Comparison of ENCODE assay signal across 8 cellular contexts in the genomic region with DNA sequence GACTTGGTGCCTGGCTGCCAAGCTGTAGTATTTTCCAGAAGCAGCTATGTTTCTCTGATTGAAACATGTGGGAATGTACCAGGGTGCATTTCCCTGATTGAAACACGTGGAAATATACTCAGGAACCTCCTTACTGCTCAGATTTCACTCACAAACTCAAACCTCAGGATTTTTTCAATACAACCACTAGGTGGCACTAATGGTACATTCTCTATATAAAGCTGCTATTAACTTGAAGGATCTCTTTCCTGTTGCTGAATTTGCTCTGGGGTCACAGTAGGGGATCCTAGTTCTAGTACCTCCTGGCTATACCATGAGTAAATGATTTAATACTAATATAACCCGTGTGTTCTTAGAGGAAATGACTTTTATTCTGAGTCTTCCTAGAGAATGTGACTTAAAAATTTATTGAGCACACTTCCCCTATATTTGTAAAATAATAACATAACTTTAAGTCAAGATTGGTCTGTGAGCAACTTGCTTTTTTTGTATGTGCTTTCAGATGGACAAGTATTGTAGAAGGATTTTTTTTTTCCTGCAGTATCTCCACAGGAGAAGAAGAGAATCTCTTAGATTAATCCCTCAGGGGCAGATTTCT.
DNase-seq lines count a peak whose midpoint lies in the region; ATAC-seq and TF ChIP-seq lines count a peak whose summit lies in the region.

No MANE protein-coding gene starts in this region.

- ATAC-seq in GM23338: peak; percentile 93
- ATAC-seq in HG03025 (IDR thresholded peaks at IDR 0.05; ENCODE audit: low FRiP score, unreplicated experiment): no peak

- DNase-seq in DMS153 treated with DMSO at 0.1 percent for 48 hours (lab: John Stamatoyannopoulos, UW; ENCODE audit: unreplicated experiment): peak; percentile 52
- DNase-seq in GM23338 (ENCODE audit: low spot score): peak; percentile 93
- DNase-seq in NB4 (ENCODE audit: low read depth): peak; percentile 51
- DNase-seq in SJCRH30: peak; percentile 6 to 79
- DNase-seq in foreskin fibroblast: peak; percentile 5 to 53
- DNase-seq in retinal pigment epithelial cell (ENCODE audit: low read depth): peak; percentile 10
- DNase-seq in posterior cingulate gyrus: no peak

- H3K4me1 ChIP-seq in GM23338 (ENCODE audit: insufficient read depth) (peaks cover 10% of the 10 kb centered on the region), SJCRH30 (no peaks in the 10 kb centered on the region)

- H3K9me3 Mint-ChIP-seq in GM23338: peaks cover 9% of the 10 kb centered on the region; the same call in 2 of the 3 replicates

- H3K36me3 ChIP-seq in GM23338 (ENCODE audit: insufficient read depth) (no peaks in the 10 kb centered on the region), SJCRH30 (no peaks in the 10 kb centered on the region)

- intact Hi-C loops in posterior cingulate gyrus (cut with DNase I): loop anchor here (5.0 kb wide), 1 partner anchor 101 kb away; no protein-coding TSS in a partner anchor

- no peak overlapping the region for H2AFZ ChIP-seq in GM23338

- no peaks in the 10 kb centered on the region for H3F3A ChIP-seq in GM23338 (replicated peaks; ENCODE audit: low read depth)

- H3K4me3 ChIP-seq in GM23338 (no peak overlapping the region), NB4 (ENCODE audit: low read depth, low read length) (no peak overlapping the region), SJCRH30 (no peak overlapping the region), foreskin fibroblast (ENCODE audit: low read depth in 1 of 2, low read length in 2 of 2) (no peak overlapping the region), retinal pigment epithelial cell (ENCODE audit: low read length) (no peak overlapping the region)

- peak overlapping the region; percentile 19; the same call in 1 of the 2 replicates for H3K4me2 ChIP-seq in GM23338

- no peaks in the 10 kb centered on the region for H3K27me3 Mint-ChIP-seq in GM23338 (ENCODE audit: insufficient read depth, low read depth, poor library complexity)

- TF ChIP-seq CTCF in GM23338 (conservative IDR thresholded peaks at IDR 0.05; ENCODE audit: low read depth in 2 of 2) (peak; percentile 69 to 76), NB4 (IDR thresholded peaks at IDR 0.05; ENCODE audit: low read depth, low read length) (peak; percentile 40), foreskin fibroblast (IDR thresholded peaks at IDR 0.05; ENCODE audit: low read depth, low read length) (peak; percentile 58), retinal pigment epithelial cell (conservative IDR thresholded peaks at IDR 0.05; ENCODE audit: low read depth, low read length) (peak; percentile 58)

- no peaks in the 10 kb centered on the region for H4K20me1 ChIP-seq in GM23338 (replicated peaks; ENCODE audit: insufficient read depth)

- peaks cover 13% of the 10 kb centered on the region; the same call in 2 of the 3 replicates for H3K4me1 Mint-ChIP-seq in GM23338

- H3K27ac Mint-ChIP-seq in GM23338: no peak overlapping the region

- H3K9me2 ChIP-seq in GM23338 (ENCODE audit: insufficient read depth): no peaks in the 10 kb centered on the region

- no peaks in the 10 kb centered on the region for H3K36me3 Mint-ChIP-seq in GM23338 (ENCODE audit: low read depth)

- H3K79me2 ChIP-seq in GM23338 (replicated peaks; ENCODE audit: insufficient read depth): no peaks in the 10 kb centered on the region

- no peaks in the 10 kb centered on the region for H3K9me3 ChIP-seq in SJCRH30 (replicated peaks)

- H3K27me3 ChIP-seq in GM23338 (ENCODE audit: insufficient read depth): no peaks in the 10 kb centered on the region
- H3K27me3 ChIP-seq in SJCRH30: no peaks in the 10 kb centered on the region

- H3K27ac ChIP-seq in GM23338 (ENCODE audit: low read depth) (no peak overlapping the region), SJCRH30 (no peak overlapping the region)

- TF ChIP-seq POLR2A in NB4 (IDR thresholded peaks at IDR 0.05; ENCODE audit: extremely low read depth, insufficient read length): no peak

- H3K4me3 Mint-ChIP-seq in GM23338: no peak overlapping the region

TF ChIP-seq in GM23338, 12 proteins besides CTCF, POLR2A, EP300 and RAD21 (continues in another document):
- no peak for TF ChIP-seq EZH2phosphoT487 (IDR thresholded peaks at IDR 0.05; ENCODE audit: unreplicated experiment)
- TF ChIP-seq, protein P1, sequence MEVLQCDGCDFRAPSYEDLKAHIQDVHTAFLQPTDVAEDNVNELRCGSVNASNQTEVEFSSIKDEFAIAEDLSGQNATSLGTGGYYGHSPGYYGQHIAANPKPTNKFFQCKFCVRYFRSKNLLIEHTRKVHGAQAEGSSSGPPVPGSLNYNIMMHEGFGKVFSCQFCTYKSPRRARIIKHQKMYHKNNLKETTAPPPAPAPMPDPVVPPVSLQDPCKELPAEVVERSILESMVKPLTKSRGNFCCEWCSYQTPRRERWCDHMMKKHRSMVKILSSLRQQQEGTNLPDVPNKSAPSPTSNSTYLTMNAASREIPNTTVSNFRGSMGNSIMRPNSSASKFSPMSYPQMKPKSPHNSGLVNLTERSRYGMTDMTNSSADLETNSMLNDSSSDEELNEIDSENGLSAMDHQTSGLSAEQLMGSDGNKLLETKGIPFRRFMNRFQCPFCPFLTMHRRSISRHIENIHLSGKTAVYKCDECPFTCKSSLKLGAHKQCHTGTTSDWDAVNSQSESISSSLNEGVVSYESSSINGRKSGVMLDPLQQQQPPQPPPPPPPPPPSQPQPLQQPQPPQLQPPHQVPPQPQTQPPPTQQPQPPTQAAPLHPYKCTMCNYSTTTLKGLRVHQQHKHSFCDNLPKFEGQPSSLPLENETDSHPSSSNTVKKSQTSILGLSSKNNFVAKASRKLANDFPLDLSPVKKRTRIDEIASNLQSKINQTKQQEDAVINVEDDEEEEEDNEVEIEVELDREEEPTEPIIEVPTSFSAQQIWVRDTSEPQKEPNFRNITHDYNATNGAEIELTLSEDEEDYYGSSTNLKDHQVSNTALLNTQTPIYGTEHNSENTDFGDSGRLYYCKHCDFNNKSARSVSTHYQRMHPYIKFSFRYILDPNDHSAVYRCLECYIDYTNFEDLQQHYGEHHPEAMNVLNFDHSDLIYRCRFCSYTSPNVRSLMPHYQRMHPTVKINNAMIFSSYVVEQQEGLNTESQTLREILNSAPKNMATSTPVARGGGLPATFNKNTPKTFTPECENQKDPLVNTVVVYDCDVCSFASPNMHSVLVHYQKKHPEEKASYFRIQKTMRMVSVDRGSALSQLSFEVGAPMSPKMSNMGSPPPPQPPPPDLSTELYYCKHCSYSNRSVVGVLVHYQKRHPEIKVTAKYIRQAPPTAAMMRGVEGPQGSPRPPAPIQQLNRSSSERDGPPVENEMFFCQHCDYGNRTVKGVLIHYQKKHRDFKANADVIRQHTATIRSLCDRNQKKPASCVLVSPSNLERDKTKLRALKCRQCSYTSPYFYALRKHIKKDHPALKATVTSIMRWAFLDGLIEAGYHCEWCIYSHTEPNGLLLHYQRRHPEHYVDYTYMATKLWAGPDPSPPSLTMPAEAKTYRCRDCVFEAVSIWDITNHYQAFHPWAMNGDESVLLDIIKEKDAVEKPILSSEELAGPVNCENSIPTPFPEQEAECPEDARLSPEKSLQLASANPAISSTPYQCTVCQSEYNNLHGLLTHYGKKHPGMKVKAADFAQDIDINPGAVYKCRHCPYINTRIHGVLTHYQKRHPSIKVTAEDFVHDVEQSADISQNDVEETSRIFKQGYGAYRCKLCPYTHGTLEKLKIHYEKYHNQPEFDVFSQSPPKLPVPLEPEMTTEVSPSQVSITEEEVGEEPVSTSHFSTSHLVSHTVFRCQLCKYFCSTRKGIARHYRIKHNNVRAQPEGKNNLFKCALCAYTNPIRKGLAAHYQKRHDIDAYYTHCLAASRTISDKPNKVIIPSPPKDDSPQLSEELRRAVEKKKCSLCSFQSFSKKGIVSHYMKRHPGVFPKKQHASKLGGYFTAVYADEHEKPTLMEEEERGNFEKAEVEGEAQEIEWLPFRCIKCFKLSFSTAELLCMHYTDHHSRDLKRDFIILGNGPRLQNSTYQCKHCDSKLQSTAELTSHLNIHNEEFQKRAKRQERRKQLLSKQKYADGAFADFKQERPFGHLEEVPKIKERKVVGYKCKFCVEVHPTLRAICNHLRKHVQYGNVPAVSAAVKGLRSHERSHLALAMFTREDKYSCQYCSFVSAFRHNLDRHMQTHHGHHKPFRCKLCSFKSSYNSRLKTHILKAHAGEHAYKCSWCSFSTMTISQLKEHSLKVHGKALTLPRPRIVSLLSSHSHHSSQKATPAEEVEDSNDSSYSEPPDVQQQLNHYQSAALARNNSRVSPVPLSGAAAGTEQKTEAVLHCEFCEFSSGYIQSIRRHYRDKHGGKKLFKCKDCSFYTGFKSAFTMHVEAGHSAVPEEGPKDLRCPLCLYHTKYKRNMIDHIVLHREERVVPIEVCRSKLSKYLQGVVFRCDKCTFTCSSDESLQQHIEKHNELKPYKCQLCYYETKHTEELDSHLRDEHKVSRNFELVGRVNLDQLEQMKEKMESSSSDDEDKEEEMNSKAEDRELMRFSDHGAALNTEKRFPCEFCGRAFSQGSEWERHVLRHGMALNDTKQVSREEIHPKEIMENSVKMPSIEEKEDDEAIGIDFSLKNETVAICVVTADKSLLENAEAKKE (CRISPR knock-in tag; IDR thresholded peaks at IDR 0.05): no peak
- no peak for TF ChIP-seq EZH2 (IDR thresholded peaks at IDR 0.05; ENCODE audit: low read depth, unreplicated experiment)
- TF ChIP-seq, protein P2, sequence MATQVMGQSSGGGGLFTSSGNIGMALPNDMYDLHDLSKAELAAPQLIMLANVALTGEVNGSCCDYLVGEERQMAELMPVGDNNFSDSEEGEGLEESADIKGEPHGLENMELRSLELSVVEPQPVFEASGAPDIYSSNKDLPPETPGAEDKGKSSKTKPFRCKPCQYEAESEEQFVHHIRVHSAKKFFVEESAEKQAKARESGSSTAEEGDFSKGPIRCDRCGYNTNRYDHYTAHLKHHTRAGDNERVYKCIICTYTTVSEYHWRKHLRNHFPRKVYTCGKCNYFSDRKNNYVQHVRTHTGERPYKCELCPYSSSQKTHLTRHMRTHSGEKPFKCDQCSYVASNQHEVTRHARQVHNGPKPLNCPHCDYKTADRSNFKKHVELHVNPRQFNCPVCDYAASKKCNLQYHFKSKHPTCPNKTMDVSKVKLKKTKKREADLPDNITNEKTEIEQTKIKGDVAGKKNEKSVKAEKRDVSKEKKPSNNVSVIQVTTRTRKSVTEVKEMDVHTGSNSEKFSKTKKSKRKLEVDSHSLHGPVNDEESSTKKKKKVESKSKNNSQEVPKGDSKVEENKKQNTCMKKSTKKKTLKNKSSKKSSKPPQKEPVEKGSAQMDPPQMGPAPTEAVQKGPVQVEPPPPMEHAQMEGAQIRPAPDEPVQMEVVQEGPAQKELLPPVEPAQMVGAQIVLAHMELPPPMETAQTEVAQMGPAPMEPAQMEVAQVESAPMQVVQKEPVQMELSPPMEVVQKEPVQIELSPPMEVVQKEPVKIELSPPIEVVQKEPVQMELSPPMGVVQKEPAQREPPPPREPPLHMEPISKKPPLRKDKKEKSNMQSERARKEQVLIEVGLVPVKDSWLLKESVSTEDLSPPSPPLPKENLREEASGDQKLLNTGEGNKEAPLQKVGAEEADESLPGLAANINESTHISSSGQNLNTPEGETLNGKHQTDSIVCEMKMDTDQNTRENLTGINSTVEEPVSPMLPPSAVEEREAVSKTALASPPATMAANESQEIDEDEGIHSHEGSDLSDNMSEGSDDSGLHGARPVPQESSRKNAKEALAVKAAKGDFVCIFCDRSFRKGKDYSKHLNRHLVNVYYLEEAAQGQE (IDR thresholded peaks at IDR 0.05; ENCODE audit: unreplicated experiment): no peak
- no peak for TF ChIP-seq JUNB (IDR thresholded peaks at IDR 0.05; ENCODE audit: unreplicated experiment)

Comparison
In these comparisons a context has a peak if more than half of its experiments do, and no peak if none do; other contexts are left out.
1. DNase-seq: peak in DMS153 treated with DMSO at 0.1 percent for 48 hours (single experiment), GM23338 (single experiment), NB4 (single experiment), SJCRH30 (2 of 2), foreskin fibroblast (2 of 2) and retinal pigment epithelial cell (single experiment); none in posterior cingulate gyrus (0 of 10).
2. Peak in every context shown above with its lines, with median percentiles within 50 percentile points of each other: CTCF ChIP-seq.